ENCODE assay signal across 21 cellular contexts in genomic region chr16:47920709-47921108, GRCh38.
A peak's percentile ranks its signal among the peaks of the same experiment; 100 is the strongest.
DNase-seq lines count a peak whose midpoint lies in the region; ATAC-seq, FAIRE-seq and TF ChIP-seq lines count a peak whose summit lies in the region.
"Had no signal": no experiment of that assay in that cellular context is flagged by ENCODE, and none has a peak within 500 bp of the region (broad histone marks: within the 10 kb centered on the region; RNA-seq: fewer than 3 reads in every experiment).

No MANE protein-coding gene starts in this region.

- no peaks in the 10 kb centered on the region for H3K36me3 ChIP-seq in PC-3 (ENCODE audit: low read depth, low read length)
- no peaks in the 10 kb centered on the region for H3K36me3 ChIP-seq in lung (ENCODE audit: control insufficient read depth in 2 of 2, insufficient read depth in 2 of 2, low read length in 2 of 2)

- H3K27ac ChIP-seq in 22Rv1 (peak overlapping the region; percentile 57), PC-3 (ENCODE audit: low read length) (0 out of 2 replicates have a peak overlapping the region, but pooled peaks have one; percentile 5), lung (ENCODE audit: low read depth in 1 of 2, low read length in 1 of 2) (no peak overlapping the region)
- H3K27ac ChIP-seq: C4-2B, KMS-11 had no signal

- intact Hi-C loops in PC-3 (cut with micrococcal nuclease): no loop called here

- H3K4me1 ChIP-seq in PC-3 (ENCODE audit: insufficient read depth, low read length) (peaks cover 24% of the 10 kb centered on the region), lung (ENCODE audit: control insufficient read depth in 2 of 2, insufficient read depth in 2 of 2, low read length in 2 of 2) (no peaks in the 10 kb centered on the region)

- CTCF ChIA-PET in PC-3 (lab: Charles Lee): no interaction called here

- H3K79me2 ChIP-seq in PC-3 (ENCODE audit: low read length): no peaks in the 10 kb centered on the region

- H3F3A ChIP-seq in PC-3 (ENCODE audit: low read length, unreplicated experiment): no peaks in the 10 kb centered on the region

- H3K9ac ChIP-seq in PC-3 (ENCODE audit: low read length): no peak overlapping the region
- H3K9ac ChIP-seq: KMS-11 had no signal

- TF ChIP-seq CTCF in 22Rv1 (IDR thresholded peaks at IDR 0.05) (no peak), PC-3 (conservative IDR thresholded peaks at IDR 0.05; ENCODE audit: low read depth, low read length) (no peak), lung (IDR thresholded peaks at IDR 0.05; ENCODE audit: control extremely low read depth, extremely low read depth) (no peak)

- WGBS in lung, 2 donors: 15 to 23% methylated on average over 1 of the region's 1 CpG

- no peak overlapping the region for H3K4me3 ChIP-seq in PC-3 (ENCODE audit: low read length)
- H3K4me3 ChIP-seq in lung: no peak overlapping the region
- H3K4me3 ChIP-seq: GM12878 had no signal

- no peaks in the 10 kb centered on the region for H4K20me1 ChIP-seq in PC-3 (ENCODE audit: low read length)

- H3K4me2 ChIP-seq in PC-3 (ENCODE audit: low read length): peak overlapping the region; percentile 28
- H3K4me2 ChIP-seq: KMS-11 had no signal

- H3K9me3 ChIP-seq in PC-3 (ENCODE audit: low read length): no peaks in the 10 kb centered on the region
- H3K9me3 ChIP-seq in lung (ENCODE audit: control insufficient read depth in 2 of 2, insufficient read depth in 1 of 2, low read length in 1 of 2): no peaks in the 10 kb centered on the region

- DNase-seq in DMS53 treated with DMSO at 0.1 percent for 48 hours (lab: John Stamatoyannopoulos, UW; ENCODE audit: unreplicated experiment): peak; percentile 19
- peak; percentile 63 for DNase-seq in PC-3
- no peak for DNase-seq in lung (ENCODE audit: low spot score)
- no peak for DNase-seq in RCC 7860 (ENCODE audit: low spot score)
- no peak for DNase-seq in CD1c-positive myeloid dendritic cell (ENCODE audit: extremely low spot score)
- DNase-seq in stimulated activated naive CD4-positive, alpha-beta T cell (lab: John Stamatoyannopoulos, UW): no peak
- DNase-seq: DND-41, H7, HFFc6, IMR-90, MV-4-11, NCI-H1105 treated with DMSO at 0.1 percent for 48 hours, NCI-H2029 treated with DMSO at 0.1 percent for 48 hours, NCI-H226, NCI-H524, Right ventricle myocardium superior had no signal

- no peak for FAIRE-seq in RCC 7860 (lab: Jason Lieb, UNC)
- FAIRE-seq: GM12878, HTR-8/SVneo had no signal

- no peak for ATAC-seq in PC-3
- peak; percentile 44 for ATAC-seq in lung (ENCODE audit: insufficient read depth, low FRiP score)
- ATAC-seq: GM12878 had no signal

- BruUV-seq in PC-3 (replicated peaks; lab: Mats Ljungman, UMichigan): no TSS peak

- no peak overlapping the region for H2AFZ ChIP-seq in PC-3 (ENCODE audit: low read length)

- POLR2A ChIA-PET in PC-3 (lab: Charles Lee; ENCODE audit: unreplicated experiment): no interaction called here

- H3K9me2 ChIP-seq in PC-3 (replicated peaks; ENCODE audit: low read length): no peaks in the 10 kb centered on the region

- no peaks in the 10 kb centered on the region for H3K27me3 ChIP-seq in PC-3 (ENCODE audit: low read length)
- H3K27me3 ChIP-seq in lung (ENCODE audit: control insufficient read depth, insufficient read depth): no peaks in the 10 kb centered on the region

Comparison
In these comparisons a context has a peak if more than half of its experiments do, and no peak if none do; other contexts are left out.
1. H3K27ac ChIP-seq: peak in 22Rv1 (single experiment) and PC-3 (single experiment); none in lung (0 of 2).
2. DNase-seq: peak in DMS53 treated with DMSO at 0.1 percent for 48 hours (single experiment) and PC-3 (single experiment); none in lung (single experiment), RCC 7860 (single experiment), CD1c-positive myeloid dendritic cell (single experiment) and stimulated activated naive CD4-positive, alpha-beta T cell (0 of 6).